ENCODE assay signal across 12 cellular contexts in genomic region chr13:91174886-91175501, GRCh38.
DNase-seq lines count a peak whose midpoint lies in the region; ATAC-seq and TF ChIP-seq lines count a peak whose summit lies in the region.
"Had no signal": no experiment of that assay in that cellular context is flagged by ENCODE, and none has a peak within 500 bp of the region (broad histone marks: within the 10 kb centered on the region; RNA-seq: fewer than 3 reads in every experiment).

No MANE protein-coding gene starts in this region.

- no peaks in the 10 kb centered on the region for H3F3A ChIP-seq in smooth muscle cell (ENCODE audit: low read depth)

- no peaks in the 10 kb centered on the region for H3K9me3 Mint-ChIP-seq in chondrocyte (ENCODE audit: low read depth)
- H3K9me3 Mint-ChIP-seq: activated B cell treated with CpG ODN at 0.5 μM for 24 hours had no signal

- H3K36me3 ChIP-seq in HUES48 (ENCODE audit: control insufficient read depth, insufficient read depth, low read length) (no peaks in the 10 kb centered on the region), smooth muscle cell (ENCODE audit: low read depth) (no peaks in the 10 kb centered on the region)

- WGBS in smooth muscle cell (ENCODE audit: low lambda C conversion rate), result 41% methylated on average over 51 of the region's 52 CpGs

- H2AFZ ChIP-seq in smooth muscle cell (ENCODE audit: low read depth), result peak overlapping the region; percentile 79

- no peaks in the 10 kb centered on the region for H3K79me2 ChIP-seq in smooth muscle cell (ENCODE audit: low read depth)

- DNase-seq in chondrocyte (ENCODE audit: low spot score) (peak; percentile 87), iPS-NIHi7 (ENCODE audit: extremely low spot score) (peak; percentile 48), smooth muscle cell (lab: John Stamatoyannopoulos, UW; ENCODE audit: unreplicated experiment) (no peak), LoVo (ENCODE audit: low spot score) (no peak), putamen (ENCODE audit: low spot score) (no peak)
- DNase-seq in effector CD4-positive, alpha-beta T cell, result no peak
- DNase-seq: activated B cell treated with CpG ODN at 0.5 μM for 24 hours; activated naive CD4-positive, alpha-beta T cell treated with anti-CD3 and anti-CD28 coated beads, Interleukin-2, amount 50 U/mL, for 16 hours; foreskin fibroblast; NCI-H1417 treated with DMSO at 0.1 percent for 48 hours had no signal

- TF ChIP-seq CTCF in chondrocyte (IDR thresholded peaks at IDR 0.05) (no peak), smooth muscle cell (IDR thresholded peaks at IDR 0.05; ENCODE audit: borderline replicate concordance, insufficient read depth, poor library complexity, severe bottlenecking) (no peak)

- H3K4me3 ChIP-seq in HUES48 (ENCODE audit: low read depth, low read length) (peak overlapping the region; percentile 68), smooth muscle cell (peak overlapping the region; percentile 46)

- ATAC-seq in HG02610 (IDR thresholded peaks at IDR 0.05; ENCODE audit: unreplicated experiment), result no peak

- H3K4me2 ChIP-seq in smooth muscle cell, result peak overlapping the region; percentile 83

- H3K4me1 ChIP-seq in HUES48 (ENCODE audit: control insufficient read depth, insufficient read depth, low read length), result peaks cover 4% of the 10 kb centered on the region; the same call in 1 of the 2 replicates
- no peaks in the 10 kb centered on the region for H3K4me1 ChIP-seq in smooth muscle cell (ENCODE audit: low read depth)

- H3K9me3 ChIP-seq in HUES48 (ENCODE audit: control insufficient read depth, insufficient read depth, low read length) (no peaks in the 10 kb centered on the region), smooth muscle cell (replicated peaks; ENCODE audit: low read depth) (no peaks in the 10 kb centered on the region)

- H3K36me3 Mint-ChIP-seq in chondrocyte (ENCODE audit: low read depth), result no peaks in the 10 kb centered on the region

- no peaks in the 10 kb centered on the region for H3K27me3 Mint-ChIP-seq in chondrocyte (ENCODE audit: low read depth)

- no peaks in the 10 kb centered on the region for H4K20me1 ChIP-seq in smooth muscle cell (ENCODE audit: low read depth)

- H3K27ac Mint-ChIP-seq in chondrocyte (ENCODE audit: unreplicated experiment), result no peak overlapping the region
- H3K27ac Mint-ChIP-seq: activated B cell treated with CpG ODN at 0.5 μM for 24 hours had no signal

- H3K27me3 ChIP-seq in HUES48 (ENCODE audit: control insufficient read depth, insufficient read depth, low read length) (peaks cover 18% of the 10 kb centered on the region), smooth muscle cell (ENCODE audit: low read depth) (no peaks in the 10 kb centered on the region)

- H3K4me1 Mint-ChIP-seq in chondrocyte (ENCODE audit: low read depth), result no peaks in the 10 kb centered on the region
- H3K4me1 Mint-ChIP-seq: activated B cell treated with CpG ODN at 0.5 μM for 24 hours had no signal

- peak overlapping the region; percentile 47; the same call in 1 of the 2 replicates for H3K9ac ChIP-seq in HUES48 (ENCODE audit: low read depth, low read length)
- H3K9ac ChIP-seq in smooth muscle cell (ENCODE audit: low read depth), result no peak overlapping the region

- no peak overlapping the region for H3K4me3 Mint-ChIP-seq in chondrocyte (ENCODE audit: unreplicated experiment)
- H3K4me3 Mint-ChIP-seq: activated B cell treated with CpG ODN at 0.5 μM for 24 hours had no signal

- H3K27ac ChIP-seq in HUES48 (ENCODE audit: low read depth, low read length) (no peak overlapping the region), smooth muscle cell (ENCODE audit: low read depth) (no peak overlapping the region)

Comparison
In these comparisons a context has a peak if more than half of its experiments do, and no peak if none do; other contexts are left out.
1. DNase-seq: peak in chondrocyte (single experiment) and iPS-NIHi7 (single experiment); none in smooth muscle cell (single experiment), effector CD4-positive, alpha-beta T cell (single experiment), LoVo (single experiment) and putamen (single experiment).